ENCODE assay signal across 7 cellular contexts in genomic region chr14:95523818-95524448, GRCh38. TPM values are rescaled to one million over a fixed set of nuclear protein-coding genes. Genes with fewer than 3 reads are reported as not detected.
DNase-seq lines count a peak whose midpoint lies in the region; ATAC-seq, FAIRE-seq and TF ChIP-seq lines count a peak whose summit lies in the region.

No MANE protein-coding gene starts in this region.

- peak overlapping the region; percentile 85 for H3K4me3 Mint-ChIP-seq in stimulated activated effector memory CD8-positive, alpha-beta T cell treated with anti-CD3 and anti-CD28 coated beads, Interleukin-12 subunit alpha, Interleukin-12 subunit beta, amount 100 ng/mL, for 72 hours

- H3K36me3 Mint-ChIP-seq in stimulated activated effector memory CD8-positive, alpha-beta T cell treated with anti-CD3 and anti-CD28 coated beads, Interleukin-12 subunit alpha, Interleukin-12 subunit beta, amount 100 ng/mL, for 72 hours, result peaks cover 20% of the 10 kb centered on the region

- no peaks in the 10 kb centered on the region for H3K9me3 ChIP-seq in esophagus squamous epithelium

- in situ Hi-C loops in KBM-7 (cut with MboI; ENCODE audit: low pct_unique_long_range_greater_than_20kb, low sequenced_read_pairs), result no loop called here

- H3K4me1 Mint-ChIP-seq in stimulated activated effector memory CD8-positive, alpha-beta T cell treated with anti-CD3 and anti-CD28 coated beads, Interleukin-12 subunit alpha, Interleukin-12 subunit beta, amount 100 ng/mL, for 72 hours, result peaks cover 80% of the 10 kb centered on the region

- peak; percentile 70 for DNase-seq in KBM-7
- DNase-seq in esophagus squamous epithelium (lab: John Stamatoyannopoulos, UW), result no peak
- DNase-seq in stimulated activated effector memory CD8-positive, alpha-beta T cell treated with anti-CD3 and anti-CD28 coated beads, Interleukin-12 subunit alpha, Interleukin-12 subunit beta, amount 100 ng/mL, for 72 hours (ENCODE audit: low spot score in 2 of 2), result no peak
- DNase-seq in RCC 7860 (ENCODE audit: low spot score), result no peak
- DNase-seq in Ammon's horn (ENCODE audit: low spot score), result no peak

- H3K27ac Mint-ChIP-seq in stimulated activated effector memory CD8-positive, alpha-beta T cell treated with anti-CD3 and anti-CD28 coated beads, Interleukin-12 subunit alpha, Interleukin-12 subunit beta, amount 100 ng/mL, for 72 hours, result peak overlapping the region; percentile 94

- H3K4me1 ChIP-seq in esophagus squamous epithelium, result peaks cover 22 to 77% (median 28%) of the 10 kb centered on the region in 3 donors

- no peak for TF ChIP-seq POLR2A in esophagus squamous epithelium (IDR thresholded peaks at IDR 0.05)

- no peak for FAIRE-seq in RCC 7860 (lab: Jason Lieb, UNC)

- ATAC-seq in stimulated activated effector memory CD8-positive, alpha-beta T cell treated with anti-CD3 and anti-CD28 coated beads, Interleukin-12 subunit alpha, Interleukin-12 subunit beta, amount 100 ng/mL, for 72 hours, result peak; percentile 12
- ATAC-seq in HG02678 (IDR thresholded peaks at IDR 0.05; ENCODE audit: unreplicated experiment), result no peak

- peak overlapping the region in 1 of 4 donors; percentile 37 for H3K4me3 ChIP-seq in esophagus squamous epithelium

- peaks cover 0 to 4% (median 0%) of the 10 kb centered on the region in 3 donors for H3K36me3 ChIP-seq in esophagus squamous epithelium

- no peaks in the 10 kb centered on the region for H3K9me3 Mint-ChIP-seq in stimulated activated effector memory CD8-positive, alpha-beta T cell treated with anti-CD3 and anti-CD28 coated beads, Interleukin-12 subunit alpha, Interleukin-12 subunit beta, amount 100 ng/mL, for 72 hours

- peak overlapping the region; percentile 82 for H3K27ac ChIP-seq in VCaP
- H3K27ac ChIP-seq in esophagus squamous epithelium, result peak overlapping the region in 3 of 4 donors; percentile 11 to 64 (median 43)

- TF ChIP-seq CTCF in VCaP (conservative IDR thresholded peaks at IDR 0.05) (peak; percentile 27; the same call in 1 of the 2 replicates), esophagus squamous epithelium (IDR thresholded peaks at IDR 0.05) (peak in 1 of 6 experiments; percentile 27)

- intact Hi-C loops in esophagus squamous epithelium (cut with DNase I), result no loop called here

- WGBS in esophagus squamous epithelium, 2 donors, result 20 to 35% methylated on average over 6 to 11 of the region's 11 CpGs

- H3K27me3 ChIP-seq in esophagus squamous epithelium, result no peaks in the 10 kb centered on the region

RNA-seq across cellular contexts. Expression of gene SYNE3, which starts 7.5 kb away (rescaled TPM):
- total RNA-seq in esophagus squamous epithelium, result 10 to 100 TPM in 1 of 4 donors, 1 to 10 TPM in 3; 1.5 to 11.6 (median 5.5) TPM

RNA-seq across cellular contexts. Expression of gene GLRX5, which starts 10.9 kb away (rescaled TPM):
- 10 to 100 TPM; 14.4 to 40.1 (median 32.6) TPM for total RNA-seq in esophagus squamous epithelium
